Comparison of ENCODE assay signal across 13 cellular contexts in genomic region chr16:57357330-57358151, GRCh38. TPM values are rescaled to one million over a fixed set of nuclear protein-coding genes. Genes with fewer than 3 reads are reported as not detected.
DNase-seq lines count a peak whose midpoint lies in the region; ATAC-seq and TF ChIP-seq lines count a peak whose summit lies in the region.
"Had no signal": no experiment of that assay in that cellular context is flagged by ENCODE, and none has a peak within 500 bp of the region (broad histone marks: within the 10 kb centered on the region; RNA-seq: fewer than 3 reads in every experiment).

No MANE protein-coding gene starts in this region.

- no peak overlapping the region for H3K4me3 ChIP-seq in Caco-2 (ENCODE audit: low read depth, low read length)
- no peak overlapping the region for H3K4me3 ChIP-seq in left lung

- no peak overlapping the region for H3K27ac ChIP-seq in left lung
- H3K27ac ChIP-seq: KMS-11 had no signal

- ATAC-seq in left lung (peak; percentile 71), HG02981 (IDR thresholded peaks at IDR 0.05; ENCODE audit: unreplicated experiment) (no peak)
- ATAC-seq: CD8-positive, alpha-beta T cell had no signal

- POLR2A ChIA-PET in Caco-2 (lab: Charles Lee) = no interaction called here

- H3K27ac Mint-ChIP-seq in Caco-2 (ENCODE audit: unreplicated experiment) = peak overlapping the region; percentile 55
- H3K27ac Mint-ChIP-seq: activated T-helper 1 cell treated with anti-CD3 and anti-CD28 coated beads, Interleukin-12 subunit alpha, Interleukin-12 subunit beta, Interleukin-2, Interleukin-4 antibody, amounts not matched to agents 30 ng/mL and 10 ng/mL and 1 ng/mL, durations not matched to agents 14 hours and 24 hours and 36 hours; CD8-positive, alpha-beta T cell had no signal

- no TSS peak for BruUV-seq in Caco-2 (replicated peaks; lab: Mats Ljungman, UMichigan)

- DNase-seq in Caco-2 (no peak), GM20000 (ENCODE audit: low spot score) (peak; percentile 51), NOMO-1 treated with DMSO at 0.1 percent for 48 hours (lab: John Stamatoyannopoulos, UW; ENCODE audit: unreplicated experiment) (peak; percentile 81), left lung (no peak), DMS79 (lab: John Stamatoyannopoulos, UW) (no peak), NCI-H2227 treated with DMSO at 0.1 percent for 48 hours (lab: John Stamatoyannopoulos, UW) (no peak)
- no peak for DNase-seq in stimulated activated CD4-positive, alpha-beta T cell treated with anti-CD3 and anti-CD28 coated beads, Interleukin-4, amount 100 ng/mL, for 1 hour
- DNase-seq: CD8-positive, alpha-beta T cell had no signal

- H3K27me3 Mint-ChIP-seq in Caco-2 (ENCODE audit: insufficient read depth, unreplicated experiment) = no peaks in the 10 kb centered on the region

- TF ChIP-seq CTCF in Caco-2 (IDR thresholded peaks at IDR 0.05; ENCODE audit: insufficient read depth in 1 of 2, low read depth in 1 of 2, low read length in 1 of 2, severe bottlenecking in 1 of 2, unreplicated experiment in 1 of 2) (no peak), GM20000 (IDR thresholded peaks at IDR 0.05; ENCODE audit: extremely low read depth, missing control alignments) (no peak), left lung (IDR thresholded peaks at IDR 0.05) (no peak)

- H3K4me3 Mint-ChIP-seq in Caco-2 (ENCODE audit: unreplicated experiment) = no peak overlapping the region
- H3K4me3 Mint-ChIP-seq: activated T-helper 1 cell treated with anti-CD3 and anti-CD28 coated beads, Interleukin-12 subunit alpha, Interleukin-12 subunit beta, Interleukin-2, Interleukin-4 antibody, amounts not matched to agents 30 ng/mL and 10 ng/mL and 1 ng/mL, durations not matched to agents 14 hours and 24 hours and 36 hours; CD8-positive, alpha-beta T cell had no signal

- no peaks in the 10 kb centered on the region for H3K9me3 Mint-ChIP-seq in Caco-2 (ENCODE audit: unreplicated experiment)
- H3K9me3 Mint-ChIP-seq: activated T-helper 1 cell treated with anti-CD3 and anti-CD28 coated beads, Interleukin-12 subunit alpha, Interleukin-12 subunit beta, Interleukin-2, Interleukin-4 antibody, amounts not matched to agents 30 ng/mL and 10 ng/mL and 1 ng/mL, durations not matched to agents 14 hours and 24 hours and 36 hours; CD8-positive, alpha-beta T cell had no signal

- intact Hi-C loops in Caco-2 (cut with micrococcal nuclease; ENCODE audit: unreplicated experiment) = no loop called here
- intact Hi-C loops in left lung (cut with DNase I) = no loop called here

- no peaks in the 10 kb centered on the region for H3K36me3 ChIP-seq in Caco-2 (ENCODE audit: control insufficient read depth, insufficient read depth, low read length)
- H3K36me3 ChIP-seq in left lung = no peaks in the 10 kb centered on the region

- CTCF ChIA-PET in Caco-2 (lab: Charles Lee) = no interaction called here

- H3K27me3 ChIP-seq in Caco-2 (replicated peaks; ENCODE audit: control insufficient read depth, insufficient read depth, low read length) = no peaks in the 10 kb centered on the region
- H3K27me3 ChIP-seq in left lung = no peaks in the 10 kb centered on the region

- no peaks in the 10 kb centered on the region for H3K36me3 Mint-ChIP-seq in Caco-2 (ENCODE audit: insufficient read depth, unreplicated experiment)
- H3K36me3 Mint-ChIP-seq: CD8-positive, alpha-beta T cell had no signal

- H3K9me3 ChIP-seq in Caco-2 (no peaks in the 10 kb centered on the region), left lung (no peaks in the 10 kb centered on the region)

- peaks cover 9% of the 10 kb centered on the region for H3K4me1 Mint-ChIP-seq in Caco-2 (ENCODE audit: low read depth, unreplicated experiment)

- H3K4me1 ChIP-seq in Caco-2 (no peaks in the 10 kb centered on the region), left lung (peaks cover 0 to 13% of the 10 kb centered on the region in 2 donors)

RNA-seq across cellular contexts. Expression of gene CCL22, which starts 1.0 kb away (rescaled TPM):
- total RNA-seq in Caco-2 (2022) = 0.44 and 0.68 TPM in 2 replicates
- total RNA-seq in left lung = 1 to 10 TPM; 1.6 to 2.4 TPM
- total RNA-seq: CD8-positive, alpha-beta T cell; cerebellum; RPMI7951 had no signal

RNA-seq across cellular contexts. Expression of gene CX3CL1, which starts 14.7 kb away (rescaled TPM):
- total RNA-seq in Caco-2 (2022) = 0.16 TPM in 1 of 2 replicates, not detected in the other
- 10 to 100 TPM; 20.3 to 27.8 TPM for total RNA-seq in left lung
- total RNA-seq: activated T-helper 1 cell treated with anti-CD3 and anti-CD28 coated beads, Interleukin-12 subunit alpha, Interleukin-12 subunit beta, Interleukin-2, Interleukin-4 antibody, amounts not matched to agents 30 ng/mL and 10 ng/mL and 1 ng/mL, durations not matched to agents 14 hours and 24 hours and 36 hours; CD8-positive, alpha-beta T cell had no signal

RNA-seq across cellular contexts. Expression of gene CCL17, which starts 47.0 kb away (rescaled TPM):
- not detected in 2 replicates for total RNA-seq in Caco-2 (2022)
- total RNA-seq in left lung = 1 to 10 TPM; 1.1 to 6.4 TPM
- total RNA-seq: CD8-positive, alpha-beta T cell; cerebellum; RPMI7951 had no signal

Comparison
In these comparisons a context has a peak if more than half of its experiments do, and no peak if none do; other contexts are left out.
1. DNase-seq: peak in GM20000 (single experiment) and NOMO-1 treated with DMSO at 0.1 percent for 48 hours (single experiment); none in Caco-2 (0 of 2), left lung (0 of 2), DMS79 (single experiment), NCI-H2227 treated with DMSO at 0.1 percent for 48 hours (single experiment) and stimulated activated CD4-positive, alpha-beta T cell treated with anti-CD3 and anti-CD28 coated beads, Interleukin-4, amount 100 ng/mL, for 1 hour (single experiment).
2. RNA of gene CX3CL1, which starts 14.7 kb away (total RNA-seq): 20.3 to 27.8 TPM in left lung; 0.16 TPM in Caco-2; every median in the first group is over 10 times any median in the second.